ENCODE assay signal across 1 cellular context in genomic region chr9:36878161-36878560, GRCh38.
TF ChIP-seq lines count a peak whose summit lies in the region.

No MANE protein-coding gene starts in this region.

TF ChIP-seq in H1, 55 proteins besides CTCF, POLR2A, EP300 and RAD21 (continued from another document):
- TF ChIP-seq, protein P1, sequence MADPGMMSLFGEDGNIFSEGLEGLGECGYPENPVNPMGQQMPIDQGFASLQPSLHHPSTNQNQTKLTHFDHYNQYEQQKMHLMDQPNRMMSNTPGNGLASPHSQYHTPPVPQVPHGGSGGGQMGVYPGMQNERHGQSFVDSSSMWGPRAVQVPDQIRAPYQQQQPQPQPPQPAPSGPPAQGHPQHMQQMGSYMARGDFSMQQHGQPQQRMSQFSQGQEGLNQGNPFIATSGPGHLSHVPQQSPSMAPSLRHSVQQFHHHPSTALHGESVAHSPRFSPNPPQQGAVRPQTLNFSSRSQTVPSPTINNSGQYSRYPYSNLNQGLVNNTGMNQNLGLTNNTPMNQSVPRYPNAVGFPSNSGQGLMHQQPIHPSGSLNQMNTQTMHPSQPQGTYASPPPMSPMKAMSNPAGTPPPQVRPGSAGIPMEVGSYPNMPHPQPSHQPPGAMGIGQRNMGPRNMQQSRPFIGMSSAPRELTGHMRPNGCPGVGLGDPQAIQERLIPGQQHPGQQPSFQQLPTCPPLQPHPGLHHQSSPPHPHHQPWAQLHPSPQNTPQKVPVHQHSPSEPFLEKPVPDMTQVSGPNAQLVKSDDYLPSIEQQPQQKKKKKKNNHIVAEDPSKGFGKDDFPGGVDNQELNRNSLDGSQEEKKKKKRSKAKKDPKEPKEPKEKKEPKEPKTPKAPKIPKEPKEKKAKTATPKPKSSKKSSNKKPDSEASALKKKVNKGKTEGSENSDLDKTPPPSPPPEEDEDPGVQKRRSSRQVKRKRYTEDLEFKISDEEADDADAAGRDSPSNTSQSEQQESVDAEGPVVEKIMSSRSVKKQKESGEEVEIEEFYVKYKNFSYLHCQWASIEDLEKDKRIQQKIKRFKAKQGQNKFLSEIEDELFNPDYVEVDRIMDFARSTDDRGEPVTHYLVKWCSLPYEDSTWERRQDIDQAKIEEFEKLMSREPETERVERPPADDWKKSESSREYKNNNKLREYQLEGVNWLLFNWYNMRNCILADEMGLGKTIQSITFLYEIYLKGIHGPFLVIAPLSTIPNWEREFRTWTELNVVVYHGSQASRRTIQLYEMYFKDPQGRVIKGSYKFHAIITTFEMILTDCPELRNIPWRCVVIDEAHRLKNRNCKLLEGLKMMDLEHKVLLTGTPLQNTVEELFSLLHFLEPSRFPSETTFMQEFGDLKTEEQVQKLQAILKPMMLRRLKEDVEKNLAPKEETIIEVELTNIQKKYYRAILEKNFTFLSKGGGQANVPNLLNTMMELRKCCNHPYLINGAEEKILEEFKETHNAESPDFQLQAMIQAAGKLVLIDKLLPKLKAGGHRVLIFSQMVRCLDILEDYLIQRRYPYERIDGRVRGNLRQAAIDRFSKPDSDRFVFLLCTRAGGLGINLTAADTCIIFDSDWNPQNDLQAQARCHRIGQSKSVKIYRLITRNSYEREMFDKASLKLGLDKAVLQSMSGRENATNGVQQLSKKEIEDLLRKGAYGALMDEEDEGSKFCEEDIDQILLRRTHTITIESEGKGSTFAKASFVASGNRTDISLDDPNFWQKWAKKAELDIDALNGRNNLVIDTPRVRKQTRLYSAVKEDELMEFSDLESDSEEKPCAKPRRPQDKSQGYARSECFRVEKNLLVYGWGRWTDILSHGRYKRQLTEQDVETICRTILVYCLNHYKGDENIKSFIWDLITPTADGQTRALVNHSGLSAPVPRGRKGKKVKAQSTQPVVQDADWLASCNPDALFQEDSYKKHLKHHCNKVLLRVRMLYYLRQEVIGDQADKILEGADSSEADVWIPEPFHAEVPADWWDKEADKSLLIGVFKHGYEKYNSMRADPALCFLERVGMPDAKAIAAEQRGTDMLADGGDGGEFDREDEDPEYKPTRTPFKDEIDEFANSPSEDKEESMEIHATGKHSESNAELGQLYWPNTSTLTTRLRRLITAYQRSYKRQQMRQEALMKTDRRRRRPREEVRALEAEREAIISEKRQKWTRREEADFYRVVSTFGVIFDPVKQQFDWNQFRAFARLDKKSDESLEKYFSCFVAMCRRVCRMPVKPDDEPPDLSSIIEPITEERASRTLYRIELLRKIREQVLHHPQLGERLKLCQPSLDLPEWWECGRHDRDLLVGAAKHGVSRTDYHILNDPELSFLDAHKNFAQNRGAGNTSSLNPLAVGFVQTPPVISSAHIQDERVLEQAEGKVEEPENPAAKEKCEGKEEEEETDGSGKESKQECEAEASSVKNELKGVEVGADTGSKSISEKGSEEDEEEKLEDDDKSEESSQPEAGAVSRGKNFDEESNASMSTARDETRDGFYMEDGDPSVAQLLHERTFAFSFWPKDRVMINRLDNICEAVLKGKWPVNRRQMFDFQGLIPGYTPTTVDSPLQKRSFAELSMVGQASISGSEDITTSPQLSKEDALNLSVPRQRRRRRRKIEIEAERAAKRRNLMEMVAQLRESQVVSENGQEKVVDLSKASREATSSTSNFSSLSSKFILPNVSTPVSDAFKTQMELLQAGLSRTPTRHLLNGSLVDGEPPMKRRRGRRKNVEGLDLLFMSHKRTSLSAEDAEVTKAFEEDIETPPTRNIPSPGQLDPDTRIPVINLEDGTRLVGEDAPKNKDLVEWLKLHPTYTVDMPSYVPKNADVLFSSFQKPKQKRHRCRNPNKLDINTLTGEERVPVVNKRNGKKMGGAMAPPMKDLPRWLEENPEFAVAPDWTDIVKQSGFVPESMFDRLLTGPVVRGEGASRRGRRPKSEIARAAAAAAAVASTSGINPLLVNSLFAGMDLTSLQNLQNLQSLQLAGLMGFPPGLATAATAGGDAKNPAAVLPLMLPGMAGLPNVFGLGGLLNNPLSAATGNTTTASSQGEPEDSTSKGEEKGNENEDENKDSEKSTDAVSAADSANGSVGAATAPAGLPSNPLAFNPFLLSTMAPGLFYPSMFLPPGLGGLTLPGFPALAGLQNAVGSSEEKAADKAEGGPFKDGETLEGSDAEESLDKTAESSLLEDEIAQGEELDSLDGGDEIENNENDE (IDR thresholded peaks at IDR 0.05; ENCODE audit: insufficient replicate concordance, low read length) = no peak
- TF ChIP-seq ZNF274 (IDR thresholded peaks at IDR 0.05; ENCODE audit: borderline replicate concordance, extremely low read depth, low read length) = no peak
- TF ChIP-seq, protein P2, sequence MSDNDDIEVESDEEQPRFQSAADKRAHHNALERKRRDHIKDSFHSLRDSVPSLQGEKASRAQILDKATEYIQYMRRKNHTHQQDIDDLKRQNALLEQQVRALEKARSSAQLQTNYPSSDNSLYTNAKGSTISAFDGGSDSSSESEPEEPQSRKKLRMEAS (IDR thresholded peaks at IDR 0.05) = no peak
- no peak for TF ChIP-seq SIN3A (conservative IDR thresholded peaks at IDR 0.05 in 1 of 2, IDR thresholded peaks at IDR 0.05 in 1 of 2; ENCODE audit: low read depth in 1 of 2, low read length in 2 of 2)
- TF ChIP-seq GTF2F1 (IDR thresholded peaks at IDR 0.05; ENCODE audit: borderline replicate concordance, low read depth, low read length) = no peak
- no peak for TF ChIP-seq KDM4A (IDR thresholded peaks at IDR 0.05; ENCODE audit: low read depth, low read length, severe bottlenecking)
- TF ChIP-seq CEBPB (IDR thresholded peaks at IDR 0.05; ENCODE audit: low read depth, low read length) = no peak
- TF ChIP-seq SP2 (IDR thresholded peaks at IDR 0.05; ENCODE audit: low read length) = no peak
- no peak for TF ChIP-seq NRF1 (IDR thresholded peaks at IDR 0.05; ENCODE audit: low read depth, low read length)
- TF ChIP-seq TAF7 (optimal IDR thresholded peaks at IDR 0.05; ENCODE audit: borderline replicate concordance, low read depth, low read length) = no peak
- TF ChIP-seq CBX5 (IDR thresholded peaks at IDR 0.05; ENCODE audit: low read depth, low read length) = no peak
- no peak for TF ChIP-seq FOSL1 (IDR thresholded peaks at IDR 0.05; ENCODE audit: insufficient read depth, low read depth, low read length)
TF ChIP-seq in H1: peak in this region for 0.
